ENCODE assay signal across 9 cellular contexts in the genomic region with DNA sequence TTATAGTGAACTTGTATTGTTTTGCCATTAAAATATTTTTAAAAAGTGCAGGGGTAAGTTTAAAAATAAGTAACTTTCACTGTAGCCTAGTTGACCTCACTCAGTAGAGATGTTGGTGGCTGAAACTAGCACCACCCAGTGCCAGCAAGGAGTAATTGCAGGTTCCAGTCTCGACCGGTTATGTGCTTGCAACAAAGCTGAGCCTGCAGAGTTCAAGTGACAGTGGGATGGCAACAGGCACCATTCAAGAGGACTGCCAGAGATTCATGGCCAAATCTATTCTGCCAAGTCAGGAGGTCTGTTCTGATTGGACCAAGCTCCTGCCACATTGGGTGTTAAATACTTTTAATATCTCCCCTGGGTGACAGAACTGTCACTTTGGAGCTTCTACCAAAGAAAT. TPM values are rescaled to one million over a fixed set of nuclear protein-coding genes. Genes with fewer than 3 reads are reported as not detected.
DNase-seq lines count a peak whose midpoint lies in the region; ATAC-seq and TF ChIP-seq lines count a peak whose summit lies in the region.
"Had no signal": no experiment of that assay in that cellular context is flagged by ENCODE, and none has a peak within 500 bp of the region (broad histone marks: within the 10 kb centered on the region; RNA-seq: fewer than 3 reads in every experiment).

No MANE protein-coding gene starts in this region.

- no peak overlapping the region for H2BK120ac ChIP-seq in neuronal stem cell (ENCODE audit: low read depth, low read length)

- DNase-seq in DMS 273 (lab: John Stamatoyannopoulos, UW; ENCODE audit: unreplicated experiment) (peak; percentile 65), HL-60 (ENCODE audit: low read depth in 1 of 2, low spot score in 1 of 2) (peak in 1 of 2 experiments; percentile 45), right atrium auricular region (ENCODE audit: low spot score) (peak; percentile 69), neuronal stem cell (ENCODE audit: low spot score) (no peak), dorsolateral prefrontal cortex (no peak)

- H2AFZ ChIP-seq in neuronal stem cell (ENCODE audit: low read length): no peak overlapping the region

- H3K4ac ChIP-seq in neuronal stem cell (ENCODE audit: low read length): no peak overlapping the region

- no peak overlapping the region for H4K91ac ChIP-seq in neuronal stem cell (ENCODE audit: low read depth, low read length, poor library complexity)

- H3K18ac ChIP-seq in neuronal stem cell (ENCODE audit: low read length): no peak overlapping the region

- peaks cover 0 to 39% of the 10 kb centered on the region in 2 donors for H3K4me1 ChIP-seq in right atrium auricular region
- peaks cover 3 to 16% of the 10 kb centered on the region in 2 donors for H3K4me1 ChIP-seq in neuronal stem cell (ENCODE audit: control insufficient read depth in 2 of 2, insufficient read depth in 1 of 2, low read depth in 1 of 2, low read length in 2 of 2)

- peak; percentile 59 for TF ChIP-seq CTCF in HL-60 (IDR thresholded peaks at IDR 0.05; ENCODE audit: insufficient read depth, low read length)
- TF ChIP-seq CTCF in VCaP (conservative IDR thresholded peaks at IDR 0.05): peak; percentile 70
- peak in 1 of 2 donors; percentile 64 for TF ChIP-seq CTCF in right atrium auricular region (IDR thresholded peaks at IDR 0.05)
- TF ChIP-seq CTCF in dorsolateral prefrontal cortex (IDR thresholded peaks at IDR 0.05 in 54 of 56, conservative IDR thresholded peaks at IDR 0.05 in 2 of 56; ENCODE audit: low read depth in 1 of 56, partially characterized antibody in 56 of 56): peak in 8 of 56 donors; percentile 7 to 31 (median 22)

- H3K27me3 ChIP-seq in HL-60 (ENCODE audit: insufficient read depth, poor library complexity, severe bottlenecking): peaks cover 37% of the 10 kb centered on the region
- H3K27me3 ChIP-seq in right atrium auricular region: no peaks in the 10 kb centered on the region
- no peaks in the 10 kb centered on the region for H3K27me3 ChIP-seq in neuronal stem cell (ENCODE audit: control insufficient read depth in 3 of 3, insufficient read depth in 3 of 3, low read depth in 1 of 3, low read length in 3 of 3)
- peaks cover 0 to 30% (median 7%) of the 10 kb centered on the region in 45 donors for H3K27me3 ChIP-seq in dorsolateral prefrontal cortex
- H3K27me3 ChIP-seq: SJSA1 had no signal

- no peaks in the 10 kb centered on the region for H3K9me3 ChIP-seq in right atrium auricular region
- H3K9me3 ChIP-seq in neuronal stem cell (replicated peaks in 1 of 2; ENCODE audit: control insufficient read depth in 2 of 2, insufficient read depth in 1 of 2, low read depth in 1 of 2, low read length in 2 of 2): peaks cover 0 to 10% of the 10 kb centered on the region in 2 donors
- H3K9me3 ChIP-seq: SJSA1 had no signal

- H2BK5ac ChIP-seq in neuronal stem cell (ENCODE audit: low read length): no peak overlapping the region

- ATAC-seq in GM18498 (IDR thresholded peaks at IDR 0.05; ENCODE audit: unreplicated experiment) (no peak), GM19023 (IDR thresholded peaks at IDR 0.05; ENCODE audit: unreplicated experiment) (no peak)

- H4K8ac ChIP-seq in neuronal stem cell (ENCODE audit: low read depth, low read length): no peak overlapping the region

- no peak overlapping the region for H3K14ac ChIP-seq in neuronal stem cell (ENCODE audit: low read length)

- WGBS in neuronal stem cell (ENCODE audit: extremely low coverage in 2 of 2, insufficient read length in 2 of 2, insufficient replicate concordance in 1 of 2), 2 donors: no CpG with 5 or more reads among the region's 2 CpGs

- H3K36me3 ChIP-seq in right atrium auricular region (no peaks in the 10 kb centered on the region), neuronal stem cell (replicated peaks in 1 of 2; ENCODE audit: control insufficient read depth in 2 of 2, insufficient read depth in 2 of 2, low read length in 2 of 2) (peaks cover 0 to 21% of the 10 kb centered on the region in 2 donors)
- H3K36me3 ChIP-seq: SJSA1 had no signal

- H3K9ac ChIP-seq in neuronal stem cell (ENCODE audit: low read depth, low read length, poor library complexity): no peak overlapping the region

- H3K23ac ChIP-seq in neuronal stem cell (ENCODE audit: low read depth, low read length, poor library complexity): no peak overlapping the region

- no peak overlapping the region for H2BK15ac ChIP-seq in neuronal stem cell (ENCODE audit: low read length)

- no peak overlapping the region for H2AK5ac ChIP-seq in neuronal stem cell (ENCODE audit: low read depth, low read length)

- H3K4me3 ChIP-seq in HL-60 (replicated peaks; ENCODE audit: insufficient read depth, low read length): no peak overlapping the region
- H3K4me3 ChIP-seq in right atrium auricular region: no peak overlapping the region
- no peak overlapping the region for H3K4me3 ChIP-seq in neuronal stem cell (ENCODE audit: low read length in 2 of 2)
- no peak overlapping the region for H3K4me3 ChIP-seq in dorsolateral prefrontal cortex
- H3K4me3 ChIP-seq: SJSA1 had no signal

- no peak overlapping the region for H2BK12ac ChIP-seq in neuronal stem cell (ENCODE audit: low read length)

- intact Hi-C loops in dorsolateral prefrontal cortex (cut with DNase I): no loop called here

- H3K27ac ChIP-seq in HL-60 (replicated peaks): no peak overlapping the region
- H3K27ac ChIP-seq in VCaP: no peak overlapping the region
- peak overlapping the region; percentile 86 to 90 for H3K27ac ChIP-seq in right atrium auricular region
- H3K27ac ChIP-seq in neuronal stem cell (replicated peaks; ENCODE audit: low read length): no peak overlapping the region
- H3K27ac ChIP-seq in dorsolateral prefrontal cortex: no peak overlapping the region
- H3K27ac ChIP-seq: SJSA1 had no signal

- peaks cover 6% of the 10 kb centered on the region for H3K79me1 ChIP-seq in neuronal stem cell (ENCODE audit: low read depth, low read length)

- no peak overlapping the region for H3K4me2 ChIP-seq in neuronal stem cell (ENCODE audit: insufficient read depth, low read length, poor library complexity, severe bottlenecking)

RNA-seq across cellular contexts. Expression of gene ADAMTS7, which starts 2.7 kb away (rescaled TPM):
- 10 to 100 TPM; 20.8 to 39.2 TPM for total RNA-seq in right atrium auricular region
- polyA plus RNA-seq in neuronal stem cell (2013, experiment 1 of 2): 36.9 TPM
- polyA plus RNA-seq in neuronal stem cell (2013, experiment 2 of 2): 37.0 TPM
- total RNA-seq in dorsolateral prefrontal cortex: 1 to 10 TPM in 109 of 120 experiments, under 1 TPM in 11; 0.48 to 5.1 (median 1.7) TPM

Comparison
In these comparisons a context has a peak if more than half of its experiments do, and no peak if none do; other contexts are left out.
1. DNase-seq: peak in DMS 273 (single experiment) and right atrium auricular region (single experiment); none in neuronal stem cell (single experiment) and dorsolateral prefrontal cortex (0 of 10).
2. H3K27ac ChIP-seq: peak in right atrium auricular region (2 of 2); none in HL-60 (single experiment), VCaP (single experiment), neuronal stem cell (single experiment) and dorsolateral prefrontal cortex (0 of 59).